ENCODE assay signal across 8 cellular contexts in the genomic region with DNA sequence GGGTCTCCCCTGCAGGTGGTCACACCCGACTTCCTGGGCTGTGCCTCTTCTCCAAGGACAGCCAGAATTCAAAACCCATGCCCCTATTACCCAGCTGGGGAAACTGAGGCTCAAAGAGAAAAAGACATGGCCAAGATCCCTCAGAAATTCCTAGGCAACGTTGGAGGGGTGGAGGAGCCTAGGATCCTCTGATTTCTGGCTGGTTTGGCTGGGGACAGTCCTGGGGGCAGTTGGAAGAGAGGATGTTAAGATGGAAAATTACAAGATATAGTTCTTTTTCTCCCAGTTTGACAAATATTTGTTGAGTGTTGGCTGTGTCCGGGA. TPM values are rescaled to one million over a fixed set of nuclear protein-coding genes. Genes with fewer than 3 reads are reported as not detected.
A peak's percentile ranks its signal among the peaks of the same experiment; 100 is the strongest.
DNase-seq lines count a peak whose midpoint lies in the region; ATAC-seq and TF ChIP-seq lines count a peak whose summit lies in the region.

No MANE protein-coding gene starts in this region.

- H3K4me1 ChIP-seq in mesenchymal stem cell (ENCODE audit: control insufficient read depth, insufficient read depth, low read depth, low read length) (peaks cover 18% of the 10 kb centered on the region), upper lobe of right lung (peaks cover 37% of the 10 kb centered on the region)

- peak overlapping the region; percentile 70 for H3K9ac ChIP-seq in mesenchymal stem cell (ENCODE audit: low read length)

- H3K4ac ChIP-seq in mesenchymal stem cell (ENCODE audit: low read depth in 1 of 2, low read length in 2 of 2) = peak overlapping the region; percentile 59 to 64

- H3K36me3 ChIP-seq in mesenchymal stem cell (ENCODE audit: control insufficient read depth in 1 of 2, insufficient read depth in 2 of 2, low read depth in 1 of 2, low read length in 2 of 2) = peaks cover 0 to 8% of the 10 kb centered on the region in 2 experiments
- H3K36me3 ChIP-seq in upper lobe of right lung = no peaks in the 10 kb centered on the region

- H3K27me3 ChIP-seq in mesenchymal stem cell (ENCODE audit: control insufficient read depth in 1 of 2, insufficient read depth in 1 of 2, low read length in 2 of 2) = no peaks in the 10 kb centered on the region
- H3K27me3 ChIP-seq in upper lobe of right lung = no peaks in the 10 kb centered on the region

- H2BK5ac ChIP-seq in mesenchymal stem cell (ENCODE audit: low read depth, low read length, poor library complexity, severe bottlenecking) = peak overlapping the region; percentile 48

- H3K27ac ChIP-seq in mesenchymal stem cell (ENCODE audit: low read length, poor library complexity, severe bottlenecking) = peak overlapping the region; percentile 66
- H3K27ac ChIP-seq in upper lobe of right lung = peak overlapping the region; percentile 82

- CTCF ChIA-PET in activated naive CD4-positive, alpha-beta T cell treated with anti-CD3 and anti-CD28 coated beads, Interleukin-2, amount 10 ng/mL, durations not matched to agents 7 days and 5 days (lab: Charles Lee) = interaction anchor here (1.3 kb wide), 1 partner anchor 49 kb away, joined by 8 read pairs; no protein-coding TSS in a partner anchor

- intact Hi-C loops in upper lobe of right lung (cut with DNase I) = no loop called here

- no peak overlapping the region for H2BK15ac ChIP-seq in mesenchymal stem cell (ENCODE audit: low read depth, poor library complexity, severe bottlenecking)

- no peak overlapping the region for H2AFZ ChIP-seq in mesenchymal stem cell (ENCODE audit: low read depth, low read length)

- no peak for ATAC-seq in upper lobe of right lung

- no peak overlapping the region for H3K23ac ChIP-seq in mesenchymal stem cell (ENCODE audit: low read length in 2 of 2)

- 23% methylated on average over 2 of the region's 3 CpGs for WGBS in mesenchymal stem cell

- TF ChIP-seq CTCF in brain (conservative IDR thresholded peaks at IDR 0.05) (no peak), upper lobe of right lung (IDR thresholded peaks at IDR 0.05) (no peak)

- H2BK120ac ChIP-seq in mesenchymal stem cell (ENCODE audit: low read depth, low read length) = peak overlapping the region; percentile 39

- H3K9me3 ChIP-seq in mesenchymal stem cell (ENCODE audit: control insufficient read depth, low read length) (no peaks in the 10 kb centered on the region), upper lobe of right lung (no peaks in the 10 kb centered on the region)

- H3K36me3 Mint-ChIP-seq in activated naive CD4-positive, alpha-beta T cell treated with anti-CD3 and anti-CD28 coated beads, Interleukin-2, amount 10 ng/mL, durations not matched to agents 7 days and 5 days = peaks cover 26% of the 10 kb centered on the region
- no peaks in the 10 kb centered on the region for H3K36me3 Mint-ChIP-seq in brain

- no peaks in the 10 kb centered on the region for H3K27me3 Mint-ChIP-seq in activated naive CD4-positive, alpha-beta T cell treated with anti-CD3 and anti-CD28 coated beads, Interleukin-2, amount 10 ng/mL, durations not matched to agents 7 days and 5 days
- H3K27me3 Mint-ChIP-seq in brain = peaks cover 11% of the 10 kb centered on the region

- DNase-seq in activated naive CD4-positive, alpha-beta T cell treated with anti-CD3 and anti-CD28 coated beads, Interleukin-2, amount 10 ng/mL, durations not matched to agents 7 days and 5 days = no peak
- DNase-seq in activated naive CD4-positive, alpha-beta T cell treated with Interleukin-2 at 50 U/mL for 16 hours = no peak
- DNase-seq in mesenchymal stem cell (peak; percentile 23), upper lobe of right lung (no peak), NCI-H526 treated with DMSO at 0.1 percent for 48 hours (lab: John Stamatoyannopoulos, UW) (no peak), COLO668 (lab: John Stamatoyannopoulos, UW; ENCODE audit: unreplicated experiment) (no peak), NCI-H446 treated with DMSO at 0.1 percent for 48 hours (lab: John Stamatoyannopoulos, UW) (no peak)

- H3K4me3 ChIP-seq in mesenchymal stem cell (ENCODE audit: insufficient read depth in 1 of 2, low read depth in 1 of 2, low read length in 2 of 2) (peak overlapping the region; percentile 53 to 71), upper lobe of right lung (peak overlapping the region; percentile 99)

- H3K4me1 Mint-ChIP-seq in activated naive CD4-positive, alpha-beta T cell treated with anti-CD3 and anti-CD28 coated beads, Interleukin-2, amount 10 ng/mL, durations not matched to agents 7 days and 5 days = peaks cover 69% of the 10 kb centered on the region
- H3K4me1 Mint-ChIP-seq in brain = peaks cover 16% of the 10 kb centered on the region

- no peaks in the 10 kb centered on the region for H3K9me3 Mint-ChIP-seq in activated naive CD4-positive, alpha-beta T cell treated with anti-CD3 and anti-CD28 coated beads, Interleukin-2, amount 10 ng/mL, durations not matched to agents 7 days and 5 days
- no peaks in the 10 kb centered on the region for H3K9me3 Mint-ChIP-seq in brain

- peak overlapping the region; percentile 87 for H3K4me3 Mint-ChIP-seq in activated naive CD4-positive, alpha-beta T cell treated with anti-CD3 and anti-CD28 coated beads, Interleukin-2, amount 10 ng/mL, durations not matched to agents 7 days and 5 days
- peak overlapping the region; percentile 53 to 97 (median 87) for H3K4me3 Mint-ChIP-seq in brain

- peak overlapping the region; percentile 66 for H4K8ac ChIP-seq in mesenchymal stem cell (ENCODE audit: low read length)

- H3K27ac Mint-ChIP-seq in activated naive CD4-positive, alpha-beta T cell treated with anti-CD3 and anti-CD28 coated beads, Interleukin-2, amount 10 ng/mL, durations not matched to agents 7 days and 5 days = peak overlapping the region; percentile 82
- H3K27ac Mint-ChIP-seq in brain = peak overlapping the region in 3 of 5 experiments; percentile 49 to 88 (median 56)

- peak overlapping the region; percentile 93 for H4K91ac ChIP-seq in mesenchymal stem cell (ENCODE audit: low read length)

- H3K79me1 ChIP-seq in mesenchymal stem cell (replicated peaks; ENCODE audit: low read length, poor library complexity, severe bottlenecking) = peaks cover 2% of the 10 kb centered on the region

- peak overlapping the region; percentile 14 to 81 for H3K18ac ChIP-seq in mesenchymal stem cell (ENCODE audit: low read depth in 1 of 2, low read length in 2 of 2)

- H3K4me2 ChIP-seq in mesenchymal stem cell (ENCODE audit: low read length, poor library complexity, severe bottlenecking) = peak overlapping the region; percentile 59

- H2BK12ac ChIP-seq in mesenchymal stem cell (ENCODE audit: low read length in 2 of 2) = peak overlapping the region; percentile 31 to 54

- H3K14ac ChIP-seq in mesenchymal stem cell (ENCODE audit: low read length in 2 of 2) = peak overlapping the region in 1 of 2 experiments; percentile 78

- peak overlapping the region; percentile 1 for H2AK5ac ChIP-seq in mesenchymal stem cell (ENCODE audit: low read length, severe bottlenecking)

RNA-seq across cellular contexts. Expression of gene VASP, which starts 2.4 kb away (rescaled TPM):
- polyA plus RNA-seq in brain (ENCODE audit: insufficient read depth, low read depth, low replicate concordance) = 34.2 TPM
- polyA plus RNA-seq in mesenchymal stem cell (2013, experiment 1 of 2) = 106 TPM
- polyA plus RNA-seq in mesenchymal stem cell (2013, experiment 2 of 2) = 104 TPM
- total RNA-seq in upper lobe of right lung = 155 TPM

RNA-seq across cellular contexts. Expression of gene PPM1N, which starts 11.4 kb away (rescaled TPM):
- polyA plus RNA-seq in brain (ENCODE audit: insufficient read depth, low read depth, low replicate concordance) = 1.8 TPM
- 2.3 TPM for polyA plus RNA-seq in mesenchymal stem cell (2013, experiment 1 of 2)
- polyA plus RNA-seq in mesenchymal stem cell (2013, experiment 2 of 2) = 2.1 TPM
- total RNA-seq in upper lobe of right lung = 0.67 TPM

RNA-seq across cellular contexts. Expression of gene RTN2, which starts 12.8 kb away (rescaled TPM):
- polyA plus RNA-seq in brain (ENCODE audit: insufficient read depth, low read depth, low replicate concordance) = 64.4 TPM
- polyA plus RNA-seq in mesenchymal stem cell (2013, experiment 1 of 2) = 30.0 TPM
- polyA plus RNA-seq in mesenchymal stem cell (2013, experiment 2 of 2) = 31.0 TPM
- 13.3 TPM for total RNA-seq in upper lobe of right lung

RNA-seq across cellular contexts. Expression of gene FOSB, which starts 41.9 kb away (rescaled TPM):
- polyA plus RNA-seq in brain (ENCODE audit: insufficient read depth, low read depth, low replicate concordance) = 0.92 TPM
- 167 TPM for polyA plus RNA-seq in mesenchymal stem cell (2013, experiment 1 of 2)
- 130 TPM for polyA plus RNA-seq in mesenchymal stem cell (2013, experiment 2 of 2)
- 3.6 TPM for total RNA-seq in upper lobe of right lung
